In genomic region chr2:174602741-174603140, GRCh38 we compare ENCODE assay signal across 13 cellular contexts. TPM values are rescaled to one million over a fixed set of nuclear protein-coding genes. Genes with fewer than 3 reads are reported as not detected.
DNase-seq lines count a peak whose midpoint lies in the region; ATAC-seq and TF ChIP-seq lines count a peak whose summit lies in the region.
"Had no signal": no experiment of that assay in that cellular context is flagged by ENCODE, and none has a peak within 500 bp of the region (broad histone marks: within the 10 kb centered on the region; RNA-seq: fewer than 3 reads in every experiment).

No MANE protein-coding gene starts in this region.

- H3K9me3 ChIP-seq in T-helper 17 cell (ENCODE audit: control insufficient read depth, low read length, poor library complexity, severe bottlenecking) (no peaks in the 10 kb centered on the region), left ventricle myocardium inferior (replicated peaks) (no peaks in the 10 kb centered on the region)
- H3K9me3 ChIP-seq: esophagus squamous epithelium had no signal

- no peak for ATAC-seq in T-helper 17 cell
- ATAC-seq in effector memory CD8-positive, alpha-beta T cell (replicated peaks), result no peak

- H3K27ac ChIP-seq in left ventricle myocardium inferior (replicated peaks), result no peak overlapping the region
- H3K27ac ChIP-seq: HL-60 had no signal

- peaks cover 90% of the 10 kb centered on the region for H3K4me1 Mint-ChIP-seq in activated T-cell treated with anti-CD3 and anti-CD28 coated beads, Interleukin-2, amount 50 U/mL, for 24 hours (ENCODE audit: low read depth)
- H3K4me1 Mint-ChIP-seq in T-helper 17 cell, result peaks cover 69% of the 10 kb centered on the region
- H3K4me1 Mint-ChIP-seq in effector memory CD8-positive, alpha-beta T cell (ENCODE audit: low read depth in 2 of 2), result peaks cover 68 to 84% of the 10 kb centered on the region in 2 donors

- peak overlapping the region; percentile 79 for H3K27ac Mint-ChIP-seq in activated T-cell treated with anti-CD3 and anti-CD28 coated beads, Interleukin-2, amount 50 U/mL, for 24 hours
- peak overlapping the region; percentile 93 for H3K27ac Mint-ChIP-seq in T-helper 17 cell
- H3K27ac Mint-ChIP-seq in effector memory CD8-positive, alpha-beta T cell, result peak overlapping the region; percentile 82 to 87

- TF ChIP-seq CTCF in left ventricle myocardium inferior (IDR thresholded peaks at IDR 0.05; ENCODE audit: borderline replicate concordance), result no peak

- H3K27me3 Mint-ChIP-seq in activated T-cell treated with anti-CD3 and anti-CD28 coated beads, Interleukin-2, amount 50 U/mL, for 24 hours, result no peaks in the 10 kb centered on the region
- no peaks in the 10 kb centered on the region for H3K27me3 Mint-ChIP-seq in T-helper 17 cell
- H3K27me3 Mint-ChIP-seq in effector memory CD8-positive, alpha-beta T cell, result no peaks in the 10 kb centered on the region
- H3K27me3 Mint-ChIP-seq: stimulated activated naive CD8-positive, alpha-beta T cell treated with anti-CD3 and anti-CD28 coated beads, Interleukin-15, amount 100 ng/mL, for 72 hours had no signal

- H3K4me3 ChIP-seq in left ventricle myocardium inferior, result no peak overlapping the region
- H3K4me3 ChIP-seq: esophagus squamous epithelium had no signal

- peaks cover 49% of the 10 kb centered on the region for H3K36me3 Mint-ChIP-seq in activated T-cell treated with anti-CD3 and anti-CD28 coated beads, Interleukin-2, amount 50 U/mL, for 24 hours (ENCODE audit: low read depth)
- H3K36me3 Mint-ChIP-seq in T-helper 17 cell (ENCODE audit: low read depth), result peaks cover 6% of the 10 kb centered on the region
- H3K36me3 Mint-ChIP-seq in effector memory CD8-positive, alpha-beta T cell (ENCODE audit: insufficient read depth), result peaks cover 20% of the 10 kb centered on the region

- H3K36me3 ChIP-seq in left ventricle myocardium inferior, result no peaks in the 10 kb centered on the region
- H3K36me3 ChIP-seq: esophagus squamous epithelium had no signal

- H3K27me3 ChIP-seq in left ventricle myocardium inferior (ENCODE audit: low read depth), result no peaks in the 10 kb centered on the region
- H3K27me3 ChIP-seq: esophagus squamous epithelium had no signal

- H3K9me3 Mint-ChIP-seq in activated T-cell treated with anti-CD3 and anti-CD28 coated beads, Interleukin-2, amount 50 U/mL, for 24 hours, result peaks cover 2% of the 10 kb centered on the region
- H3K9me3 Mint-ChIP-seq in effector memory CD8-positive, alpha-beta T cell, result no peaks in the 10 kb centered on the region

- DNase-seq in activated T-cell treated with anti-CD3 and anti-CD28 coated beads, Interleukin-2, amount 50 U/mL, for 24 hours, result no peak
- no peak for DNase-seq in activated T-cell treated with anti-CD3 and anti-CD28 coated beads, Interleukin-2, amount 50 U/mL, for 1 hour
- DNase-seq in T-helper 17 cell, result no peak
- no peak for DNase-seq in effector memory CD8-positive, alpha-beta T cell
- peak; percentile 34 for DNase-seq in stromal cell of bone marrow (ENCODE audit: low read depth)
- DNase-seq in SKM-1 treated with dmso at 0.1 percent for 144 hours (lab: John Stamatoyannopoulos, UW; ENCODE audit: unreplicated experiment), result no peak
- DNase-seq in SKM-1 (lab: John Stamatoyannopoulos, UW; ENCODE audit: unreplicated experiment), result no peak
- DNase-seq in left ventricle myocardium inferior, result no peak
- DNase-seq: cortex of kidney, esophagus squamous epithelium, NCI-H187 treated with DMSO at 0.1 percent for 48 hours had no signal

- H3K4me3 Mint-ChIP-seq in activated T-cell treated with anti-CD3 and anti-CD28 coated beads, Interleukin-2, amount 50 U/mL, for 24 hours, result no peak overlapping the region
- H3K4me3 Mint-ChIP-seq in T-helper 17 cell, result peak overlapping the region; percentile 65
- H3K4me3 Mint-ChIP-seq in effector memory CD8-positive, alpha-beta T cell, result peak overlapping the region in 1 of 2 donors; percentile 21

- peaks cover 30% of the 10 kb centered on the region for H3K4me1 ChIP-seq in left ventricle myocardium inferior

- intact Hi-C loops in left ventricle myocardium inferior (cut with micrococcal nuclease), result loop anchor here (5.0 kb wide), 1 partner anchor 140 kb away; no protein-coding TSS in a partner anchor

RNA-seq across cellular contexts. Expression of gene WIPF1, which starts 5.1 kb away (rescaled TPM):
- total RNA-seq in T-helper 17 cell, result 100 to 1,000 TPM; 368 to 424 TPM
- 15.0 TPM for total RNA-seq in left ventricle myocardium inferior

Comparison
In these comparisons a context has a peak if more than half of its experiments do, and no peak if none do; other contexts are left out.
1. RNA of gene WIPF1, which starts 5.1 kb away (total RNA-seq): 368 to 424 TPM in T-helper 17 cell; 15.0 TPM in left ventricle myocardium inferior (single experiment); every median in the first group is over 10 times any median in the second.
2. Peak in every context shown above with its lines, with median percentiles within 50 percentile points of each other: H3K27ac Mint-ChIP-seq.